In the genomic region with DNA sequence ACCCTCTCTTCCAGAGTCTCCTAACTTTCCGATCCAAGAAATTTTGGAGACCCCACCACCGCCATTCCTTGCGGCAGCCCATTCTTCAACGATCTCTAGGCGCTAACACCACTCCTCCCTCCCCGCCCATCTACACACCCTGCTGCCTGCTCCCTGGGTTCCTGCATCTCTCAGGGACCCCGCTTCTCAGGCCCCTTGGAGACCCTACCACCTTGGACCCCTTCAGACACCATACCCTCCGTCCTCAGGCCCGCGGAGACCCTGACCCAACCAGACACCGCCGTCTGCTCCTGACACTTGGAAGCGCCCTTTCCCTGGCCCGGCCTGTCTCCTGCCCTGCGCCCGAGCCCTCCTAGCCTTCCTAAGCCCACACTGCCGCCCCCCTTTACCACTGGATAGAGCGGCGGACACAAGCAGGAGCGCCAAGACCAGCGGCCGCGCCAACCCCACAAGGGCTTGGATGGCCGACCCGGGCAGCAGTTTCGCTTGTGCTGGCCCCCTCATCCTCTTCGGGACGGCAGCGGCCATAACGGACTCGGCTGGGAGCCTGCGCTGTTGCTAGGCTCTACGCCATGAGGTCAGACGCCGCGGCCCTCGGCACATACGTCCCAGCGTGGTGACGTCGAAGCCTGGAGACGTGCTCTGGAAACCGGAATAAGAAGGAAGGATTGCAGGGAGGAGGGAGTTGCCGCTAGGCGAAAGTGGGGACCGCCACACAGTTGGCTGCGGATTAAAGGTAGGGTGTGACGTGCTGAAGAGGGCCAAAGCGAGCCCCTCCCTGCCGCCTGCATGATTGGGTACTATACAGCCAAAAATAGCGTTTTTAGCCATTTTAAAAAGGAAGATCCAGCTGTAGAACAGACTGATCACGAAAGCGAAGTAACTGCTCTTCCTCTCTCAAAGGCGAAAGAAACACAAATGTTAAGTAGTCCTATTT, we compare ENCODE assay signal across 8 cellular contexts. TPM values are rescaled to one million over a fixed set of nuclear protein-coding genes. Genes with fewer than 3 reads are reported as not detected.
DNase-seq lines count a peak whose midpoint lies in the region; ATAC-seq and TF ChIP-seq lines count a peak whose summit lies in the region.

A gene (minus strand): TSS at position 569 of the 937 bp plus-strand sequence. CDS start 41 bp downstream, at position 528.

- peak within 1 kb of the TSS; percentile 97 for H3K27ac Mint-ChIP-seq in WTC11

- H3K9me3 Mint-ChIP-seq in WTC11, result no peaks in the 10 kb centered on the region

- H3K27ac ChIP-seq in smooth muscle cell (ENCODE audit: low read depth), result peak within 1 kb of the TSS; percentile 95

- peak within 1 kb of the TSS; percentile 96 for H3K9ac ChIP-seq in smooth muscle cell (ENCODE audit: low read depth)

- H3K4me3 ChIP-seq in cardiac fibroblast (replicated peaks in 1 of 2; ENCODE audit: low read depth in 2 of 2, low read length in 2 of 2), result peak within 1 kb of the TSS; percentile 88 to 98
- H3K4me3 ChIP-seq in smooth muscle cell, result peak within 1 kb of the TSS; percentile 96

- H3K4me2 ChIP-seq in smooth muscle cell, result peak within 1 kb of the TSS; percentile 97

- POLR2A ChIA-PET in WTC11 (lab: Charles Lee), result interaction anchor here (1.7 kb wide), 1 partner anchor 35 kb away, joined by 4 read pairs; no protein-coding TSS in a partner anchor

- peak within 1 kb of the TSS; percentile 94 for H2AFZ ChIP-seq in smooth muscle cell (ENCODE audit: low read depth)

- TF ChIP-seq CTCF in WTC11 (IDR thresholded peaks at IDR 0.05) (no peak), cardiac fibroblast (IDR thresholded peaks at IDR 0.05; ENCODE audit: low read depth, low read length) (no peak), smooth muscle cell (IDR thresholded peaks at IDR 0.05; ENCODE audit: borderline replicate concordance, insufficient read depth, poor library complexity, severe bottlenecking) (no peak)

- H3F3A ChIP-seq in smooth muscle cell (ENCODE audit: low read depth), result peaks cover 29% of the 10 kb centered on the region

- peak within 1 kb of the TSS; percentile 86 for H3K4me3 Mint-ChIP-seq in WTC11

- peaks cover 6% of the 10 kb centered on the region for H3K4me1 ChIP-seq in smooth muscle cell (ENCODE audit: low read depth)

- peak; percentile 98 for ATAC-seq in GM18909 (IDR thresholded peaks at IDR 0.05; ENCODE audit: poor library complexity, unreplicated experiment)
- ATAC-seq in HG03175 (IDR thresholded peaks at IDR 0.05; ENCODE audit: unreplicated experiment), result peak; percentile 99
- peak; percentile 94 for ATAC-seq in WTC11

- no peaks in the 10 kb centered on the region for H3K27me3 ChIP-seq in smooth muscle cell (ENCODE audit: low read depth)

- peaks cover 14% of the 10 kb centered on the region for H3K4me1 Mint-ChIP-seq in WTC11

- H4K20me1 ChIP-seq in smooth muscle cell (ENCODE audit: low read depth), result peaks cover 4% of the 10 kb centered on the region

- peaks cover 7% of the 10 kb centered on the region for H3K36me3 ChIP-seq in smooth muscle cell (ENCODE audit: low read depth)

- H3K79me2 ChIP-seq in smooth muscle cell (ENCODE audit: low read depth), result peaks cover 51% of the 10 kb centered on the region

- peaks cover 18% of the 10 kb centered on the region for H3K36me3 Mint-ChIP-seq in WTC11

- no peaks in the 10 kb centered on the region for H3K27me3 Mint-ChIP-seq in WTC11 (ENCODE audit: low read depth)

- CTCF ChIA-PET in WTC11 (lab: Charles Lee), result interaction anchor here (1.2 to 1.4 kb wide), 2 partner anchors 12 to 28 kb away, joined by 3 to 4 read pairs; no protein-coding TSS in a partner anchor

- peak; percentile 97 for DNase-seq in AG08395 (ENCODE audit: low spot score)
- peak; percentile 97 for DNase-seq in NCI-H226
- DNase-seq in WTC11 (ENCODE audit: low spot score), result peak; percentile 87
- DNase-seq in cardiac fibroblast (ENCODE audit: low read depth in 2 of 2), result peak; percentile 98
- DNase-seq in iPS-NIHi7 (ENCODE audit: extremely low spot score), result peak; percentile 96
- peak; percentile 64 for DNase-seq in smooth muscle cell (lab: John Stamatoyannopoulos, UW; ENCODE audit: unreplicated experiment)

- WGBS in smooth muscle cell (ENCODE audit: low lambda C conversion rate), result 2% methylated on average over 54 of the region's 54 CpGs

- no peaks in the 10 kb centered on the region for H3K9me3 ChIP-seq in smooth muscle cell (replicated peaks; ENCODE audit: low read depth)

TF ChIP-seq in WTC11, 78 proteins besides CTCF, POLR2A, EP300 and RAD21 (continues in another document):
- TF ChIP-seq, protein P1, sequence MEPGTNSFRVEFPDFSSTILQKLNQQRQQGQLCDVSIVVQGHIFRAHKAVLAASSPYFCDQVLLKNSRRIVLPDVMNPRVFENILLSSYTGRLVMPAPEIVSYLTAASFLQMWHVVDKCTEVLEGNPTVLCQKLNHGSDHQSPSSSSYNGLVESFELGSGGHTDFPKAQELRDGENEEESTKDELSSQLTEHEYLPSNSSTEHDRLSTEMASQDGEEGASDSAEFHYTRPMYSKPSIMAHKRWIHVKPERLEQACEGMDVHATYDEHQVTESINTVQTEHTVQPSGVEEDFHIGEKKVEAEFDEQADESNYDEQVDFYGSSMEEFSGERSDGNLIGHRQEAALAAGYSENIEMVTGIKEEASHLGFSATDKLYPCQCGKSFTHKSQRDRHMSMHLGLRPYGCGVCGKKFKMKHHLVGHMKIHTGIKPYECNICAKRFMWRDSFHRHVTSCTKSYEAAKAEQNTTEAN (CRISPR knock-in tag; IDR thresholded peaks at IDR 0.05), result 0 out of 2 replicates have a peak, but pooled peaks have one; percentile 66
- 0 out of 2 replicates have a peak, but pooled peaks have one; percentile 28 for TF ChIP-seq KAT7 (CRISPR knock-in tag; IDR thresholded peaks at IDR 0.05; ENCODE audit: borderline replicate concordance)
- TF ChIP-seq, protein P2, sequence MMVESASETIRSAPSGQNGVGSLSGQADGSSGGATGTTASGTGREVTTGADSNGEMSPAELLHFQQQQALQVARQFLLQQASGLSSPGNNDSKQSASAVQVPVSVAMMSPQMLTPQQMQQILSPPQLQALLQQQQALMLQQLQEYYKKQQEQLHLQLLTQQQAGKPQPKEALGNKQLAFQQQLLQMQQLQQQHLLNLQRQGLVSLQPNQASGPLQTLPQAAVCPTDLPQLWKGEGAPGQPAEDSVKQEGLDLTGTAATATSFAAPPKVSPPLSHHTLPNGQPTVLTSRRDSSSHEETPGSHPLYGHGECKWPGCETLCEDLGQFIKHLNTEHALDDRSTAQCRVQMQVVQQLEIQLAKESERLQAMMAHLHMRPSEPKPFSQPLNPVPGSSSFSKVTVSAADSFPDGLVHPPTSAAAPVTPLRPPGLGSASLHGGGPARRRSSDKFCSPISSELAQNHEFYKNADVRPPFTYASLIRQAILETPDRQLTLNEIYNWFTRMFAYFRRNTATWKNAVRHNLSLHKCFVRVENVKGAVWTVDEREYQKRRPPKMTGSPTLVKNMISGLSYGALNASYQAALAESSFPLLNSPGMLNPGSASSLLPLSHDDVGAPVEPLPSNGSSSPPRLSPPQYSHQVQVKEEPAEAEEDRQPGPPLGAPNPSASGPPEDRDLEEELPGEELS (CRISPR knock-in tag; IDR thresholded peaks at IDR 0.05), result peak; percentile 87
- no peak for TF ChIP-seq ZNF416 (CRISPR knock-in tag; IDR thresholded peaks at IDR 0.05)
- TF ChIP-seq TP53 (CRISPR knock-in tag; IDR thresholded peaks at IDR 0.05), result no peak
- TF ChIP-seq, protein P3, sequence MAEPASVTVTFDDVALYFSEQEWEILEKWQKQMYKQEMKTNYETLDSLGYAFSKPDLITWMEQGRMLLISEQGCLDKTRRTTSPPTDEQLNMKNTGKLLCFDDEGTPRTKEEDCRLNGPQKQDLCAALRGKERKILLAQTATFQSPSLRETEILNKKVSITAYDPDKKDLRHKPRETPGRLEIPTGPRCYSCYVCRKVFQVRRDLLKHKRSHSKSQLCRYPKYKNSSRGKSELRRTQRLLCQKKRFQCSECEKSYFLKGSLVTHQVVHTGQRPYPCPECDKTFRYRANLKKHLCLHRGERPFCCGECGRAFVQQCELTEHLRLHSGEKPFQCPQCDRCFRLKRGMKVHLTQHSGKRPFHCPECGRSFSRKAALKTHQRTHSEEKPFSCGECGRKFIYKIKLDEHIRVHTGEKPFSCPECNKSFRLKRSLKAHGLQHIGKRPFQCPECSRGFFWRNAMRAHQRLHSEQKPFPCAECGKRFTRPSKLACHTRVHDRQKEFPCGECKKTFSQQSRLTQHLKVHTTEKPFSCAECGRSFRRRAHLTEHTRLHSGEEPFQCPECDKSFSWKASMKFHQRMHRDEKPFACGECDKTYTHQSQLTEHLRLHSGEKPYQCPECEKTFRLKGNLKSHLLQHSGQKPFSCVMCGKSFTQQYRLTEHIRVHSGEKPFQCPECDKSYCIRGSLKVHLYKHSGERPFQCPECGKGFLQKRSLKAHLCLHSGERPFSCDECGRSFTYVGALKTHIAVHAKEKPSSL (CRISPR knock-in tag; conservative IDR thresholded peaks at IDR 0.05), result no peak
- peak; percentile 51; the same call in 1 of the 2 replicates for TF ChIP-seq ZNF232 (CRISPR knock-in tag; IDR thresholded peaks at IDR 0.05)
- TF ChIP-seq NFYB (CRISPR knock-in tag; conservative IDR thresholded peaks at IDR 0.05; ENCODE audit: low read depth), result no peak; the same call in 1 of the 2 replicates
- no peak for TF ChIP-seq FOXJ3 (CRISPR knock-in tag; IDR thresholded peaks at IDR 0.05; ENCODE audit: borderline replicate concordance)
- TF ChIP-seq, protein P4, sequence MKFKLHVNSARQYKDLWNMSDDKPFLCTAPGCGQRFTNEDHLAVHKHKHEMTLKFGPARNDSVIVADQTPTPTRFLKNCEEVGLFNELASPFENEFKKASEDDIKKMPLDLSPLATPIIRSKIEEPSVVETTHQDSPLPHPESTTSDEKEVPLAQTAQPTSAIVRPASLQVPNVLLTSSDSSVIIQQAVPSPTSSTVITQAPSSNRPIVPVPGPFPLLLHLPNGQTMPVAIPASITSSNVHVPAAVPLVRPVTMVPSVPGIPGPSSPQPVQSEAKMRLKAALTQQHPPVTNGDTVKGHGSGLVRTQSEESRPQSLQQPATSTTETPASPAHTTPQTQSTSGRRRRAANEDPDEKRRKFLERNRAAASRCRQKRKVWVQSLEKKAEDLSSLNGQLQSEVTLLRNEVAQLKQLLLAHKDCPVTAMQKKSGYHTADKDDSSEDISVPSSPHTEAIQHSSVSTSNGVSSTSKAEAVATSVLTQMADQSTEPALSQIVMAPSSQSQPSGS (CRISPR knock-in tag; IDR thresholded peaks at IDR 0.05; ENCODE audit: borderline replicate concordance, low read depth), result no peak
- TF ChIP-seq, protein P5, sequence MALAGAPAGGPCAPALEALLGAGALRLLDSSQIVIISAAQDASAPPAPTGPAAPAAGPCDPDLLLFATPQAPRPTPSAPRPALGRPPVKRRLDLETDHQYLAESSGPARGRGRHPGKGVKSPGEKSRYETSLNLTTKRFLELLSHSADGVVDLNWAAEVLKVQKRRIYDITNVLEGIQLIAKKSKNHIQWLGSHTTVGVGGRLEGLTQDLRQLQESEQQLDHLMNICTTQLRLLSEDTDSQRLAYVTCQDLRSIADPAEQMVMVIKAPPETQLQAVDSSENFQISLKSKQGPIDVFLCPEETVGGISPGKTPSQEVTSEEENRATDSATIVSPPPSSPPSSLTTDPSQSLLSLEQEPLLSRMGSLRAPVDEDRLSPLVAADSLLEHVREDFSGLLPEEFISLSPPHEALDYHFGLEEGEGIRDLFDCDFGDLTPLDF (CRISPR knock-in tag; IDR thresholded peaks at IDR 0.05), result no peak
- no peak for TF ChIP-seq JAZF1 (CRISPR knock-in tag; IDR thresholded peaks at IDR 0.05)

RNA-seq across cellular contexts. Expression of the gene that starts here (rescaled TPM):
- total RNA-seq in WTC11 (2021), result 29.9 to 32.7 TPM (median 30.3 TPM) in 3 replicates
- 128 and 169 TPM in 2 replicates for total RNA-seq in smooth muscle cell
- polyA plus RNA-seq in smooth muscle cell, result 64.9 and 66.1 TPM in 2 replicates

Comparison
In these comparisons a context has a peak if more than half of its experiments do, and no peak if none do; other contexts are left out.
1. Peak in every context shown above with its lines: DNase-seq, ATAC-seq, H3K4me3 ChIP-seq and H3K27ac ChIP-seq.